ENCODE assay signal across 13 cellular contexts in the genomic region with DNA sequence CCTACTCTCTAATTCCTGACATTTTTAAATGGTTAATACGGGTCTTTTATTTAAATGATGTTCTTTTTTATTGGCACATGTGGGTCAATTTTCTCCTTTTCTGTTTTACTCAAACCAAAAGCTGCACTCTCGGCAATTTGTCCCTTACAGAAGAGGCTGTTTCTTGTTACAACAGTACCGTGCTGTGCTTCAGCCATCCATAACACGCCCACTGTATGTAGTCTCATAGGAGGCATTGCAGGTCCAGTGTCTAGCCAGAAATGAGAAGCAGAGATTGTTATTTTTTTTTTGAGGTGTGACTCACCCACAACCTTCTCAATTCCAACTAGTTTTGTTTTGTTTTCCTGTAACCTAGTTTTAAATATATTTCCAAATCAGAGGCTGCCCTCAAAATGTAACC.
DNase-seq lines count a peak whose midpoint lies in the region; FAIRE-seq and TF ChIP-seq lines count a peak whose summit lies in the region.
"Had no signal": no experiment of that assay in that cellular context is flagged by ENCODE, and none has a peak within 500 bp of the region (broad histone marks: within the 10 kb centered on the region; RNA-seq: fewer than 3 reads in every experiment).

No MANE protein-coding gene starts in this region.

- no peak overlapping the region for H3K23ac ChIP-seq in mesenchymal stem cell (ENCODE audit: low read length in 2 of 2)

- peaks cover 4% of the 10 kb centered on the region for H3K4me1 Mint-ChIP-seq in endodermal cell

- peak overlapping the region; percentile 21 for H2AFZ ChIP-seq in mammary epithelial cell (ENCODE audit: low read depth, low read length)
- no peak overlapping the region for H2AFZ ChIP-seq in mesenchymal stem cell (ENCODE audit: low read depth, low read length)

- no peak overlapping the region for H3K9ac ChIP-seq in mammary epithelial cell (ENCODE audit: insufficient read depth, low read length)
- H3K9ac ChIP-seq in mesenchymal stem cell (ENCODE audit: low read length), result peak overlapping the region; percentile 82
- no peak overlapping the region for H3K9ac ChIP-seq in endodermal cell (ENCODE audit: extremely low read depth, low read length, poor library complexity, severe bottlenecking)

- POLR2A ChIA-PET in GM10248 (lab: Yijun Ruan, JAX), result no interaction called here

- H3K79me2 ChIP-seq in mammary epithelial cell (ENCODE audit: insufficient read depth, low read length), result no peaks in the 10 kb centered on the region

- no peaks in the 10 kb centered on the region for H4K20me1 ChIP-seq in mammary epithelial cell (ENCODE audit: insufficient read depth, low read length)

- no peaks in the 10 kb centered on the region for H3K27me3 Mint-ChIP-seq in endodermal cell (ENCODE audit: insufficient read depth)

- BruUV-seq in mammary epithelial cell (replicated peaks; lab: Mats Ljungman, UMichigan), result no TSS peak

- H3K27me3 ChIP-seq in mammary epithelial cell (ENCODE audit: insufficient read depth, low read length), result no peaks in the 10 kb centered on the region
- H3K27me3 ChIP-seq in mesenchymal stem cell (ENCODE audit: control insufficient read depth in 1 of 2, insufficient read depth in 1 of 2, low read length in 2 of 2), result no peaks in the 10 kb centered on the region
- no peaks in the 10 kb centered on the region for H3K27me3 ChIP-seq in endodermal cell (ENCODE audit: control insufficient read depth, insufficient read depth, low read length, poor library complexity, severe bottlenecking)
- H3K27me3 ChIP-seq: upper lobe of left lung had no signal

- H3K18ac ChIP-seq in mesenchymal stem cell (ENCODE audit: low read depth in 1 of 2, low read length in 2 of 2), result no peak overlapping the region

- no peaks in the 10 kb centered on the region for H3K36me3 ChIP-seq in mammary epithelial cell (ENCODE audit: insufficient read depth, low read length)
- H3K36me3 ChIP-seq in mesenchymal stem cell (ENCODE audit: control insufficient read depth in 1 of 2, insufficient read depth in 2 of 2, low read depth in 1 of 2, low read length in 2 of 2), result no peaks in the 10 kb centered on the region
- no peaks in the 10 kb centered on the region for H3K36me3 ChIP-seq in endodermal cell (ENCODE audit: control insufficient read depth, insufficient read depth, low read length)
- H3K36me3 ChIP-seq: upper lobe of left lung had no signal

- in situ Hi-C loops in mammary epithelial cell (cut with MboI; ENCODE audit: low sequenced_read_pairs in 2 of 2), result no loop called here

- no peak overlapping the region for H4K8ac ChIP-seq in mesenchymal stem cell (ENCODE audit: low read length)

- peak; percentile 61 for DNase-seq in AG08395 (ENCODE audit: low spot score)
- DNase-seq in HFF-Myc (ENCODE audit: extremely low read depth, low read depth), result peak; percentile 4
- peak; percentile 73 for DNase-seq in mammary epithelial cell
- DNase-seq in mesenchymal stem cell, result peak; percentile 33
- DNase-seq in HTR-8/SVneo (ENCODE audit: insufficient read length, low spot score), result no peak
- DNase-seq in lower leg skin (ENCODE audit: low spot score in 2 of 2), result no peak
- no peak for DNase-seq in GM10248 (ENCODE audit: extremely low spot score)
- no peak for DNase-seq in endodermal cell
- DNase-seq: activated CD8-positive, alpha-beta memory T cell treated with anti-CD3 and anti-CD28 coated beads, Interleukin-2, amount 50 U/mL, for 48 hours; effector CD4-positive, alpha-beta T cell; NCI-H187; SIG-M5; upper lobe of left lung had no signal

- no peaks in the 10 kb centered on the region for H3K9me3 Mint-ChIP-seq in endodermal cell

- H3K4me1 ChIP-seq in mammary epithelial cell (ENCODE audit: insufficient read depth, low read length) (peaks cover 8% of the 10 kb centered on the region), mesenchymal stem cell (ENCODE audit: control insufficient read depth, insufficient read depth, low read depth, low read length) (no peaks in the 10 kb centered on the region), endodermal cell (ENCODE audit: control insufficient read depth, insufficient read depth, low read length) (no peaks in the 10 kb centered on the region)

- H3K9me3 ChIP-seq in mammary epithelial cell (replicated peaks; ENCODE audit: insufficient read depth, low read length) (no peaks in the 10 kb centered on the region), mesenchymal stem cell (ENCODE audit: control insufficient read depth, low read length) (no peaks in the 10 kb centered on the region), endodermal cell (ENCODE audit: control insufficient read depth, low read length) (no peaks in the 10 kb centered on the region)
- H3K9me3 ChIP-seq: upper lobe of left lung had no signal

- no peak overlapping the region for H3K27ac Mint-ChIP-seq in endodermal cell

- H3K4me2 ChIP-seq in mammary epithelial cell (ENCODE audit: insufficient read depth, low read depth, low read length), result peak overlapping the region; percentile 62
- peak overlapping the region; percentile 35 for H3K4me2 ChIP-seq in mesenchymal stem cell (ENCODE audit: low read length, poor library complexity, severe bottlenecking)

- no peak for TF ChIP-seq CTCF in HFF-Myc (IDR thresholded peaks at IDR 0.05; ENCODE audit: low read depth, low read length, missing control alignments)
- no peak for TF ChIP-seq CTCF in mammary epithelial cell (conservative IDR thresholded peaks at IDR 0.05 in 1 of 2, IDR thresholded peaks at IDR 0.05 in 1 of 2; ENCODE audit: extremely low read depth in 1 of 2, insufficient read depth in 1 of 2, low read depth in 1 of 2, low read length in 2 of 2)
- TF ChIP-seq CTCF in lower leg skin (IDR thresholded peaks at IDR 0.05), result no peak
- TF ChIP-seq CTCF in GM10248 (IDR thresholded peaks at IDR 0.05; ENCODE audit: control extremely low read depth, extremely low read depth, low read depth, missing control alignments), result no peak
- no peak for TF ChIP-seq CTCF in endodermal cell (conservative IDR thresholded peaks at IDR 0.05)

- no peak for TF ChIP-seq POLR2A in lower leg skin (IDR thresholded peaks at IDR 0.05)

- H2BK120ac ChIP-seq in mesenchymal stem cell (ENCODE audit: low read depth, low read length), result no peak overlapping the region

- H3K14ac ChIP-seq in mesenchymal stem cell (ENCODE audit: low read length in 2 of 2), result no peak overlapping the region

- H3K4ac ChIP-seq in mesenchymal stem cell (ENCODE audit: low read depth in 1 of 2, low read length in 2 of 2), result no peak overlapping the region

- no peak overlapping the region for H2AK5ac ChIP-seq in mesenchymal stem cell (ENCODE audit: low read length, severe bottlenecking)

- dilution Hi-C loops in mammary epithelial cell (cut with HindIII; ENCODE audit: low sequenced_read_pairs), result no loop called here

- no peaks in the 10 kb centered on the region for H3K79me1 ChIP-seq in mesenchymal stem cell (replicated peaks; ENCODE audit: low read length, poor library complexity, severe bottlenecking)

- no peak overlapping the region for H3K27ac ChIP-seq in mammary epithelial cell (ENCODE audit: insufficient read depth, low read depth, low read length)
- H3K27ac ChIP-seq in mesenchymal stem cell (ENCODE audit: low read length, poor library complexity, severe bottlenecking), result no peak overlapping the region
- H3K27ac ChIP-seq in endodermal cell (ENCODE audit: low read depth, low read length), result no peak overlapping the region
- H3K27ac ChIP-seq: upper lobe of left lung had no signal

- H3K4me3 ChIP-seq in HFF-Myc (replicated peaks; ENCODE audit: low read depth, low read length) (no peak overlapping the region), mammary epithelial cell (replicated peaks in 1 of 3; ENCODE audit: insufficient read depth in 1 of 3, low read depth in 2 of 3, low read length in 3 of 3) (no peak overlapping the region), mesenchymal stem cell (ENCODE audit: insufficient read depth in 1 of 2, low read depth in 1 of 2, low read length in 2 of 2) (peak overlapping the region in 1 of 2 experiments; percentile 66), lower leg skin (ENCODE audit: low read depth, poor library complexity, severe bottlenecking) (no peak overlapping the region), endodermal cell (ENCODE audit: low read length) (no peak overlapping the region)
- H3K4me3 ChIP-seq: upper lobe of left lung had no signal

- no peaks in the 10 kb centered on the region for H3K36me3 Mint-ChIP-seq in endodermal cell (ENCODE audit: low read depth)

- H2BK12ac ChIP-seq in mesenchymal stem cell (ENCODE audit: low read length in 2 of 2), result no peak overlapping the region

- CTCF ChIA-PET in mammary epithelial cell (lab: Charles Lee; ENCODE audit: low non-redundant PET), result no interaction called here
- CTCF ChIA-PET in GM10248 (lab: Yijun Ruan, JAX), result interaction anchor here (1.1 to 6.5 kb wide), 7 partner anchors 9 to 736 kb away, joined by 3 to 41 read pairs (median 4); no protein-coding TSS in a partner anchor

- WGBS in mammary epithelial cell (ENCODE audit: low coverage, missing lambda C conversion rate), result 2% methylated on average over 4 of the region's 4 CpGs
- 93% methylated on average over 2 of the region's 4 CpGs for WGBS in mesenchymal stem cell
- 21 to 25% methylated on average over 4 of the region's 4 CpGs for WGBS in lower leg skin, 2 donors
- WGBS in endodermal cell (ENCODE audit: insufficient coverage in 1 of 2, insufficient read length in 1 of 2), 2 experiments, result 80 to 81% methylated on average over 1 to 4 of the region's 4 CpGs

- H2BK15ac ChIP-seq in mesenchymal stem cell (ENCODE audit: low read depth, poor library complexity, severe bottlenecking), result no peak overlapping the region

- no peak overlapping the region for H4K91ac ChIP-seq in mesenchymal stem cell (ENCODE audit: low read length)

- no peak for FAIRE-seq in HTR-8/SVneo (lab: Jason Lieb, UNC)

- H2BK5ac ChIP-seq in mesenchymal stem cell (ENCODE audit: low read depth, low read length, poor library complexity, severe bottlenecking), result no peak overlapping the region

- intact Hi-C loops in mammary epithelial cell (cut with micrococcal nuclease) (loop anchor here (1.0 to 10.0 kb wide), 5 partner anchors 184 to 737 kb away; a partner anchor contains a TSS), lower leg skin (cut with DNase I; ENCODE audit: low total_unique reads) (no loop called here)

- H3K4me3 Mint-ChIP-seq in endodermal cell, result no peak overlapping the region

Comparison
In these comparisons a context has a peak if more than half of its experiments do, and no peak if none do; other contexts are left out.
1. DNase-seq: peak in AG08395 (single experiment), HFF-Myc (single experiment), mammary epithelial cell (single experiment) and mesenchymal stem cell (single experiment); none in HTR-8/SVneo (single experiment), lower leg skin (0 of 2), GM10248 (single experiment) and endodermal cell (single experiment).